ENCODE assay signal across 8 cellular contexts in genomic region chr11:58923300-58923788, GRCh38. TPM values are rescaled to one million over a fixed set of nuclear protein-coding genes. Genes with fewer than 3 reads are reported as not detected.
DNase-seq lines count a peak whose midpoint lies in the region; ATAC-seq and TF ChIP-seq lines count a peak whose summit lies in the region.

No MANE protein-coding gene starts in this region.

- no peak overlapping the region for H3K4me3 Mint-ChIP-seq in neural progenitor cell

- no peaks in the 10 kb centered on the region for H3K79me2 ChIP-seq in neural progenitor cell (ENCODE audit: low read depth)

- no peak for TF ChIP-seq POLR2A in vagina (IDR thresholded peaks at IDR 0.05)

- H3K27ac ChIP-seq in dorsolateral prefrontal cortex (no peak overlapping the region), neural progenitor cell (no peak overlapping the region), vagina (no peak overlapping the region)

- peaks cover 30% of the 10 kb centered on the region for H3K4me1 Mint-ChIP-seq in neural progenitor cell

- H3K4me2 ChIP-seq in neural progenitor cell, result peak overlapping the region; percentile 52

- H3K9ac ChIP-seq in neural progenitor cell, result no peak overlapping the region

- peak overlapping the region; percentile 93 for H2AFZ ChIP-seq in neural progenitor cell (replicated peaks)

- H3K4me3 ChIP-seq in dorsolateral prefrontal cortex (peak overlapping the region in 2 of 59 donors; percentile 8 to 24), neural progenitor cell (no peak overlapping the region), vagina (no peak overlapping the region)

- H3K36me3 ChIP-seq in neural progenitor cell (no peaks in the 10 kb centered on the region), vagina (no peaks in the 10 kb centered on the region)

- peaks cover 2% of the 10 kb centered on the region for H3K27me3 Mint-ChIP-seq in neural progenitor cell (ENCODE audit: insufficient read depth, low read depth)

- no peak overlapping the region for H3K27ac Mint-ChIP-seq in neural progenitor cell

- H3F3A ChIP-seq in neural progenitor cell (ENCODE audit: low read depth), result peaks cover 27% of the 10 kb centered on the region

- peak in 49 of 56 donors; percentile 17 to 62 (median 37) for TF ChIP-seq CTCF in dorsolateral prefrontal cortex (IDR thresholded peaks at IDR 0.05 in 54 of 56, conservative IDR thresholded peaks at IDR 0.05 in 2 of 56; ENCODE audit: low read depth in 1 of 56, partially characterized antibody in 56 of 56)
- TF ChIP-seq CTCF in neural progenitor cell (IDR thresholded peaks at IDR 0.05), result peak; percentile 64
- no peak for TF ChIP-seq CTCF in vagina (IDR thresholded peaks at IDR 0.05)

- H3K9me3 Mint-ChIP-seq in neural progenitor cell, result no peaks in the 10 kb centered on the region

- H3K36me3 Mint-ChIP-seq in neural progenitor cell, result no peaks in the 10 kb centered on the region

- H3K27me3 ChIP-seq in dorsolateral prefrontal cortex (peaks cover 0 to 9% (median 0%) of the 10 kb centered on the region in 45 donors), neural progenitor cell (no peaks in the 10 kb centered on the region), vagina (no peaks in the 10 kb centered on the region)

- intact Hi-C loops in dorsolateral prefrontal cortex (cut with DNase I) (no loop called here), vagina (cut with DNase I) (no loop called here)

- H3K4me1 ChIP-seq in neural progenitor cell, result peaks cover 35% of the 10 kb centered on the region
- H3K4me1 ChIP-seq in vagina, result no peaks in the 10 kb centered on the region

- H3K9me3 ChIP-seq in neural progenitor cell (ENCODE audit: low read depth), result no peaks in the 10 kb centered on the region
- H3K9me3 ChIP-seq in vagina, result no peaks in the 10 kb centered on the region

- DNase-seq in COLO668 (lab: John Stamatoyannopoulos, UW; ENCODE audit: unreplicated experiment), result peak; percentile 13
- DNase-seq in NCI-H82 treated with DMSO at 0.1 percent for 48 hours (lab: John Stamatoyannopoulos, UW; ENCODE audit: unreplicated experiment), result peak; percentile 2
- no peak for DNase-seq in dorsolateral prefrontal cortex
- peak; percentile 70 for DNase-seq in neural progenitor cell (ENCODE audit: low spot score)
- no peak for DNase-seq in NCI-H1048 (lab: John Stamatoyannopoulos, UW)
- DNase-seq in vagina (ENCODE audit: extremely low spot score in 2 of 2), result no peak

- ATAC-seq in GM18517 (IDR thresholded peaks at IDR 0.05; ENCODE audit: unreplicated experiment), result peak; percentile 92
- ATAC-seq in HG02884 (IDR thresholded peaks at IDR 0.05; ENCODE audit: unreplicated experiment), result peak; percentile 88

- no peaks in the 10 kb centered on the region for H4K20me1 ChIP-seq in neural progenitor cell (ENCODE audit: low read depth)

RNA-seq across cellular contexts. Expression of gene GLYATL1, which starts 15.9 kb away (rescaled TPM):
- 1 to 10 TPM in 21 of 120 experiments, under 1 TPM in 60, not detected in 39; 0.18 to 3.9 (median 0.76) TPM for total RNA-seq in dorsolateral prefrontal cortex
- total RNA-seq in neural progenitor cell (ENCODE audit: low replicate concordance), result 9.1 and 10.9 TPM in 2 replicates
- total RNA-seq in vagina, result not detected

Comparison
In these comparisons a context has a peak if more than half of its experiments do, and no peak if none do; other contexts are left out.
1. DNase-seq: peak in COLO668 (single experiment), NCI-H82 treated with DMSO at 0.1 percent for 48 hours (single experiment) and neural progenitor cell (single experiment); none in dorsolateral prefrontal cortex (0 of 10), NCI-H1048 (single experiment) and vagina (0 of 2).
2. CTCF ChIP-seq: peak in dorsolateral prefrontal cortex (49 of 56) and neural progenitor cell (single experiment); none in vagina (0 of 3).